In the genomic region with DNA sequence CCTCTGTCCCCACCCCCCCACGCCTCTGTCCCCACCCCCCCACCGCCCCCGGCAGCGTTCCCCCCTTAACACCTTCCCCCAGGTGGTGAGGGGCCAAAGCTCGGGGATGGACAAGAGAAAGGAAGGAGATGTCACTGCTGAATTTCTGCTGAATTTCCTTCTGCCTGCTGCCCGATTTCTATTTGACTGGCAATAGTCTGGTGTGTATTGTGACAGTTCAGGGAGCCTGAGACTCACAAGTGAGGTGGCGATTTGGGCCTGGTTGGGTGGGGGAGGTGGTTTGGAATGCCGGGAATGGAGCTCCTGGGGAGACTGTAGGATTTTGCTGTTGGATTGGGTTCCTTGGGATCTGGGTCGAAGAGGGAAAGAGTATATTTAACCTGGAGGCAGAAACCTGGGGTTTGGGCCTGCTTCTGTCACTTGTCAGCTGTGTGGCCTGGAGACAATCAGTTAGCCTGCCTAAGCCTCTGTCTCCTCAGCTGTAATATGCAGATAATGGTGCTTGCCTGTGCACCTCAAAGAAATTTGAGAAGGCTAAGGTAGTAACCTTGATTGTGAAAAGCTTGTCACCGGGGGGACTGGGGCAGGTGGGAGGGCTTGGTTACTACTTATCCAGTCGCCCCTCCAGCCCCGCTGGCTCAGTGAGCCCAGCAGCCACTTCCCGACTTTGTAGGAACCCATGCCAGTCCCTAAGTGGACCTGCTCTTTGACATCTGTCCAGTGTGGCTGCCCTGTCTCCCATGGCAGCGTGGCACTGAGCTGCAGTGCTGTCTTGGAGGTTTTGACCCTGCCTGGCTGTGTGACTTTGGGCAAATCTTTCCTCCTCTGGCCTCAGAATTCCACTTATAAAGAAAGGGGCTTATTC, we compare ENCODE assay signal across 8 cellular contexts. TPM values are rescaled to one million over a fixed set of nuclear protein-coding genes. Genes with fewer than 3 reads are reported as not detected.
DNase-seq lines count a peak whose midpoint lies in the region; ATAC-seq and TF ChIP-seq lines count a peak whose summit lies in the region.

No MANE protein-coding gene starts in this region.

- H2AFZ ChIP-seq in mammary epithelial cell (ENCODE audit: low read depth, low read length): peak overlapping the region; percentile 15

- dilution Hi-C loops in mammary epithelial cell (cut with HindIII; ENCODE audit: low sequenced_read_pairs): no loop called here

- H3K9ac ChIP-seq in mammary epithelial cell (ENCODE audit: insufficient read depth, low read length): peak overlapping the region; percentile 76

- intact Hi-C loops in mammary epithelial cell (cut with micrococcal nuclease) (loop anchor here (1.0 kb wide), 1 partner anchor 7 kb away; a partner anchor contains a TSS), right lobe of liver (cut with DNase I) (no loop called here), tibial artery (cut with DNase I; ENCODE audit: low total_unique reads) (no loop called here)

- H3K4me3 ChIP-seq in MG63 (peak overlapping the region; percentile 21), mammary epithelial cell (replicated peaks in 1 of 3; ENCODE audit: insufficient read depth in 1 of 3, low read depth in 2 of 3, low read length in 3 of 3) (no peak overlapping the region), right lobe of liver (peak overlapping the region in 2 of 3 donors; percentile 49 to 58), tibial artery (peak overlapping the region; percentile 42 to 53)

- no peaks in the 10 kb centered on the region for H3K27me3 ChIP-seq in MG63
- no peaks in the 10 kb centered on the region for H3K27me3 ChIP-seq in mammary epithelial cell (ENCODE audit: insufficient read depth, low read length)
- no peaks in the 10 kb centered on the region for H3K27me3 ChIP-seq in right lobe of liver
- H3K27me3 ChIP-seq in tibial artery: no peaks in the 10 kb centered on the region

- no peaks in the 10 kb centered on the region for H4K20me1 ChIP-seq in mammary epithelial cell (ENCODE audit: insufficient read depth, low read length)

- H3K36me3 ChIP-seq in MG63 (no peaks in the 10 kb centered on the region), mammary epithelial cell (ENCODE audit: insufficient read depth, low read length) (no peaks in the 10 kb centered on the region), right lobe of liver (no peaks in the 10 kb centered on the region), tibial artery (no peaks in the 10 kb centered on the region)

- DNase-seq in G401 (ENCODE audit: low spot score) (peak; percentile 66), MG63 (peak; percentile 50), mammary epithelial cell (no peak), right lobe of liver (no peak), tibial artery (no peak)
- DNase-seq in activated CD4-positive, CD25-positive, alpha-beta regulatory T cell (lab: John Stamatoyannopoulos, UW): no peak

- 40% methylated on average over 10 of the region's 14 CpGs for WGBS in mammary epithelial cell (ENCODE audit: low coverage, missing lambda C conversion rate)
- WGBS in right lobe of liver (ENCODE audit: insufficient coverage, low coverage, low lambda C conversion rate, missing lambda C conversion rate): 36% methylated on average over 7 of the region's 14 CpGs

- H3K4me1 ChIP-seq in mammary epithelial cell (ENCODE audit: insufficient read depth, low read length) (peaks cover 35% of the 10 kb centered on the region), right lobe of liver (peaks cover 0 to 11% (median 3%) of the 10 kb centered on the region in 4 donors), tibial artery (peaks cover 7 to 55% (median 53%) of the 10 kb centered on the region in 4 donors)

- no peak overlapping the region for H3K4me2 ChIP-seq in mammary epithelial cell (ENCODE audit: insufficient read depth, low read depth, low read length)

- TF ChIP-seq POLR2A in right lobe of liver (IDR thresholded peaks at IDR 0.05): no peak

- TSS peak; percentile 65 for BruUV-seq in mammary epithelial cell (replicated peaks; lab: Mats Ljungman, UMichigan)

- ATAC-seq in right lobe of liver (peak; percentile 1 to 28 (median 10)), HG02798 (IDR thresholded peaks at IDR 0.05; ENCODE audit: poor library complexity, unreplicated experiment) (no peak), GM18870 (IDR thresholded peaks at IDR 0.05; ENCODE audit: unreplicated experiment) (no peak)

- in situ Hi-C loops in G401 (cut with HindIII; ENCODE audit: low sequenced_read_pairs): no loop called here
- in situ Hi-C loops in mammary epithelial cell (cut with MboI; ENCODE audit: low sequenced_read_pairs in 2 of 2): no loop called here

- no peaks in the 10 kb centered on the region for H3K9me3 ChIP-seq in MG63
- H3K9me3 ChIP-seq in mammary epithelial cell (replicated peaks; ENCODE audit: insufficient read depth, low read length): no peaks in the 10 kb centered on the region
- H3K9me3 ChIP-seq in right lobe of liver: no peaks in the 10 kb centered on the region
- H3K9me3 ChIP-seq in tibial artery: no peaks in the 10 kb centered on the region

- CTCF ChIA-PET in mammary epithelial cell (lab: Charles Lee; ENCODE audit: low non-redundant PET): interaction anchor here (0.6 kb wide), 1 partner anchor 129 kb away, joined by 3 read pairs; no protein-coding TSS in a partner anchor

- no peak for TF ChIP-seq CTCF in mammary epithelial cell (conservative IDR thresholded peaks at IDR 0.05 in 1 of 2, IDR thresholded peaks at IDR 0.05 in 1 of 2; ENCODE audit: extremely low read depth in 1 of 2, insufficient read depth in 1 of 2, low read depth in 1 of 2, low read length in 2 of 2)
- TF ChIP-seq CTCF in right lobe of liver (IDR thresholded peaks at IDR 0.05): no peak
- no peak for TF ChIP-seq CTCF in tibial artery (IDR thresholded peaks at IDR 0.05)

- no peaks in the 10 kb centered on the region for H3K79me2 ChIP-seq in mammary epithelial cell (ENCODE audit: insufficient read depth, low read length)

- H3K27ac ChIP-seq in mammary epithelial cell (ENCODE audit: insufficient read depth, low read depth, low read length) (peak overlapping the region; percentile 94), right lobe of liver (peak overlapping the region; percentile 85 to 92 (median 89)), tibial artery (peak overlapping the region; percentile 94 to 97)

RNA-seq across cellular contexts. Expression of a gene that starts 7.7 kb away (rescaled TPM):
- 314 and 341 TPM in 2 replicates for total RNA-seq in G401 (2014; rRNA removed; shearing (Covaris generic))
- total RNA-seq in MG63 (2014; rRNA removed; shearing (Covaris generic); ENCODE audit: low replicate concordance): 1,337 and 1,568 TPM in 2 replicates
- 100 to 1,000 TPM; 389 to 797 TPM for total RNA-seq in mammary epithelial cell
- polyA plus RNA-seq in mammary epithelial cell: 759 TPM
- polyA minus RNA-seq in mammary epithelial cell: 852 TPM
- 100 to 1,000 TPM in 3 of 6 experiments, 10 to 100 TPM in 3; 79.4 to 129 (median 98.8) TPM for total RNA-seq in right lobe of liver

RNA-seq across cellular contexts. Expression of a gene that starts 24.6 kb away (rescaled TPM):
- total RNA-seq in G401 (2014; rRNA removed; shearing (Covaris generic)): 21.0 and 21.2 TPM in 2 replicates
- 2.3 and 2.7 TPM in 2 replicates for total RNA-seq in MG63 (2014; rRNA removed; shearing (Covaris generic); ENCODE audit: low replicate concordance)
- total RNA-seq in mammary epithelial cell (1 to 10 TPM; 1.9 to 2.5 TPM), right lobe of liver (1 to 10 TPM in 1 of 6 experiments, under 1 TPM in 5; 0.35 to 1.4 (median 0.83) TPM)
- 1.3 TPM for polyA plus RNA-seq in mammary epithelial cell
- polyA minus RNA-seq in mammary epithelial cell: 1.2 TPM

RNA-seq across cellular contexts. Expression of a gene that starts 45.9 kb away (rescaled TPM):
- total RNA-seq in G401 (2014; rRNA removed; shearing (Covaris generic)): not detected in 2 replicates
- total RNA-seq in MG63 (2014; rRNA removed; shearing (Covaris generic); ENCODE audit: low replicate concordance): not detected in 2 replicates
- 10 to 100 TPM; 24.0 to 44.4 TPM for total RNA-seq in mammary epithelial cell
- 131 TPM for polyA plus RNA-seq in mammary epithelial cell
- 110 TPM for polyA minus RNA-seq in mammary epithelial cell
- total RNA-seq in right lobe of liver: 1 to 10 TPM in 2 of 6 experiments, under 1 TPM in 4; 0.40 to 3.2 (median 0.77) TPM

RNA-seq across cellular contexts. Expression of a gene that starts 46.5 kb away (rescaled TPM):
- total RNA-seq in G401 (2014; rRNA removed; shearing (Covaris generic)): 1.8 and 2.0 TPM in 2 replicates
- 0.49 TPM in 1 of 2 replicates, not detected in the other for total RNA-seq in MG63 (2014; rRNA removed; shearing (Covaris generic); ENCODE audit: low replicate concordance)
- 10 to 100 TPM in 1 of 2 donors, 1 to 10 TPM in 1; 3.5 to 10.6 TPM for total RNA-seq in mammary epithelial cell
- polyA plus RNA-seq in mammary epithelial cell: 6.7 TPM
- 13.4 TPM for polyA minus RNA-seq in mammary epithelial cell
- 1 to 10 TPM in 4 of 6 experiments, under 1 TPM in 2; 0.62 to 2.6 (median 1.3) TPM for total RNA-seq in right lobe of liver

RNA-seq across cellular contexts. Expression of a gene that starts 52.3 kb away (rescaled TPM):
- 20.1 and 42.3 TPM in 2 replicates for total RNA-seq in G401 (2014; rRNA removed; shearing (Covaris generic))
- 5.8 and 16.9 TPM in 2 replicates for total RNA-seq in MG63 (2014; rRNA removed; shearing (Covaris generic); ENCODE audit: low replicate concordance)
- total RNA-seq in mammary epithelial cell: 10 to 100 TPM; 43.7 to 71.3 TPM
- polyA plus RNA-seq in mammary epithelial cell: 128 TPM
- 82.3 TPM for polyA minus RNA-seq in mammary epithelial cell
- 10 to 100 TPM; 49.4 to 71.0 (median 60.3) TPM for total RNA-seq in right lobe of liver

Comparison
In these comparisons a context has a peak if more than half of its experiments do, and no peak if none do; other contexts are left out.
1. DNase-seq: peak in G401 (single experiment) and MG63 (single experiment); none in mammary epithelial cell (single experiment), right lobe of liver (0 of 3), tibial artery (0 of 2) and activated CD4-positive, CD25-positive, alpha-beta regulatory T cell (0 of 4).
2. H3K4me3 ChIP-seq: peak in MG63 (single experiment), right lobe of liver (2 of 3) and tibial artery (2 of 2); none in mammary epithelial cell (0 of 3).
3. ATAC-seq: peak in right lobe of liver (4 of 4); none in HG02798 (single experiment) and GM18870 (single experiment).
4. RNA of a gene that starts 45.9 kb away (total RNA-seq): 24.0 to 44.4 TPM in mammary epithelial cell; 0.40 to 3.2 TPM in right lobe of liver, not detected in G401 and not detected in MG63; every median in the first group is over 4 times any median in the second.
5. Peak in every context shown above with its lines, with median percentiles within 50 percentile points of each other: H3K27ac ChIP-seq.